In the genomic region with DNA sequence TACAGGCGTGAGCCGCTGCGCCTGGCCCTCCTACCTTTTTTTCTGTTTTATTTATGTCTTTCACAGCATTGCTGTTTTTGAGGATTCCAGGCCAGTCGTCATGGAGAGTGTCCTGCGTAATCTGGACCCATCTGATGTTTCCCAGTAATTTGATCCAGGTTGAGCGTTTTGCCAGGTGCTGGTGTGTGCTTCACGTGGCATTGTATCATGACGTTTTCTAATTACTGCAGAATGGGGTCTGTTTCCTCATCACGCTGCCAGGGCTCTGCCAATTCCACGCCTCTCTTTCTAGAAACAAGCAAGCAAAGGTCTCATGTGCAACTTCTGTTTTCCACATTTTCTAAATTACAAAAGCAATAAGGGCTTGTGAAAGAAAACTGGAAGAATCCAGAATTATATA, we compare ENCODE assay signal across 12 cellular contexts. TPM values are rescaled to one million over a fixed set of nuclear protein-coding genes. Genes with fewer than 3 reads are reported as not detected.
DNase-seq lines count a peak whose midpoint lies in the region; ATAC-seq and TF ChIP-seq lines count a peak whose summit lies in the region.
"Had no signal": no experiment of that assay in that cellular context is flagged by ENCODE, and none has a peak within 500 bp of the region (broad histone marks: within the 10 kb centered on the region; RNA-seq: fewer than 3 reads in every experiment).

No MANE protein-coding gene starts in this region.

- CTCF ChIA-PET in activated CD4-positive, alpha-beta memory T cell treated with anti-CD3 and anti-CD28 coated beads for 36 hours (lab: Charles Lee), result no interaction called here

- no peaks in the 10 kb centered on the region for H3K36me3 ChIP-seq in mucosa of descending colon (ENCODE audit: low read depth)

- no peak overlapping the region for H3K4me3 Mint-ChIP-seq in activated CD4-positive, alpha-beta memory T cell treated with anti-CD3 and anti-CD28 coated beads for 36 hours
- H3K4me3 Mint-ChIP-seq: IgD-negative memory B cell had no signal

- intact Hi-C loops in mucosa of descending colon (cut with DNase I, micrococcal nuclease), result no loop called here
- intact Hi-C loops in activated CD4-positive, alpha-beta memory T cell treated with anti-CD3 and anti-CD28 coated beads for 36 hours (cut with micrococcal nuclease), result no loop called here

- POLR2A ChIA-PET in activated CD4-positive, alpha-beta memory T cell treated with anti-CD3 and anti-CD28 coated beads for 36 hours (lab: Charles Lee), result no interaction called here

- DNase-seq in Daoy (ENCODE audit: low read depth), result peak; percentile 52
- DNase-seq in NCI-H1436 treated with DMSO at 0.1 percent for 48 hours (lab: John Stamatoyannopoulos, UW), result peak; percentile 32
- DNase-seq in SK-N-DZ (ENCODE audit: low spot score), result peak; percentile 59
- DNase-seq in mucosa of descending colon, result no peak
- no peak for DNase-seq in HUDEP-2 (lab: John Stamatoyannopoulos, UW; ENCODE audit: unreplicated experiment in 76 of 76)
- DNase-seq in activated CD4-positive, alpha-beta memory T cell treated with anti-CD3 and anti-CD28 coated beads for 36 hours, result no peak
- no peak for DNase-seq in middle frontal gyrus (ENCODE audit: extremely low spot score, low spot score)
- DNase-seq: Caco-2 had no signal

- TF ChIP-seq CTCF in mucosa of descending colon (IDR thresholded peaks at IDR 0.05), result no peak

- peaks cover 16% of the 10 kb centered on the region for H3K4me1 Mint-ChIP-seq in activated CD4-positive, alpha-beta memory T cell treated with anti-CD3 and anti-CD28 coated beads for 36 hours (ENCODE audit: low read depth)
- H3K4me1 Mint-ChIP-seq: IgD-negative memory B cell had no signal

- H3K9me3 ChIP-seq in mucosa of descending colon, result no peaks in the 10 kb centered on the region
- H3K9me3 ChIP-seq: Caco-2 had no signal

- H3K27me3 Mint-ChIP-seq in activated CD4-positive, alpha-beta memory T cell treated with anti-CD3 and anti-CD28 coated beads for 36 hours, result peaks cover 16% of the 10 kb centered on the region

- H3K27ac Mint-ChIP-seq in activated CD4-positive, alpha-beta memory T cell treated with anti-CD3 and anti-CD28 coated beads for 36 hours, result no peak overlapping the region
- H3K27ac Mint-ChIP-seq: IgD-negative memory B cell had no signal

- no peaks in the 10 kb centered on the region for H3K4me1 ChIP-seq in mucosa of descending colon (ENCODE audit: low read depth)

- ATAC-seq in mucosa of descending colon (peak; percentile 33), HG02885 (IDR thresholded peaks at IDR 0.05; ENCODE audit: poor library complexity, unreplicated experiment) (no peak)

- H3K9me3 Mint-ChIP-seq in activated CD4-positive, alpha-beta memory T cell treated with anti-CD3 and anti-CD28 coated beads for 36 hours, result no peaks in the 10 kb centered on the region
- H3K9me3 Mint-ChIP-seq: IgD-negative memory B cell had no signal

- no peaks in the 10 kb centered on the region for H3K36me3 Mint-ChIP-seq in activated CD4-positive, alpha-beta memory T cell treated with anti-CD3 and anti-CD28 coated beads for 36 hours
- H3K36me3 Mint-ChIP-seq: IgD-negative memory B cell had no signal

- H3K4me3 ChIP-seq in mucosa of descending colon, result no peak overlapping the region

RNA-seq across cellular contexts. Expression of gene BHLHA9, which starts 28.3 kb away (rescaled TPM):
- not detected in 2 replicates for total RNA-seq in Daoy (2014; rRNA removed; shearing (Covaris generic))
- polyA plus RNA-seq in SK-N-DZ (2014; cell fraction: cytosol; rRNA removed), result not detected in 2 replicates
- polyA plus RNA-seq in SK-N-DZ (2014; cell fraction: nucleus; rRNA removed), result not detected in 2 replicates
- total RNA-seq in mucosa of descending colon, result not detected
- not detected for total RNA-seq in activated CD4-positive, alpha-beta memory T cell treated with anti-CD3 and anti-CD28 coated beads for 36 hours
- total RNA-seq: Caco-2, OCI-LY7 had no signal
- polyA plus RNA-seq: IgD-negative memory B cell, neural cell had no signal

RNA-seq across cellular contexts. Expression of gene TRARG1, which starts 37.6 kb away (rescaled TPM):
- total RNA-seq in Daoy (2014; rRNA removed; shearing (Covaris generic)), result not detected in 2 replicates
- not detected in 2 replicates for polyA plus RNA-seq in SK-N-DZ (2014; cell fraction: cytosol; rRNA removed)
- not detected in 2 replicates for polyA plus RNA-seq in SK-N-DZ (2014; cell fraction: nucleus; rRNA removed)
- total RNA-seq in mucosa of descending colon, result under 1 TPM in 2 of 3 donors, not detected in 1; 0.41 to 0.66 TPM
- total RNA-seq in activated CD4-positive, alpha-beta memory T cell treated with anti-CD3 and anti-CD28 coated beads for 36 hours, result not detected
- total RNA-seq: Caco-2, OCI-LY7 had no signal
- polyA plus RNA-seq: IgD-negative memory B cell, neural cell had no signal

Comparison
In these comparisons a context has a peak if more than half of its experiments do, and no peak if none do; other contexts are left out.
1. DNase-seq: peak in Daoy (single experiment), NCI-H1436 treated with DMSO at 0.1 percent for 48 hours (single experiment) and SK-N-DZ (single experiment); none in mucosa of descending colon (0 of 3), HUDEP-2 (0 of 76), activated CD4-positive, alpha-beta memory T cell treated with anti-CD3 and anti-CD28 coated beads for 36 hours (single experiment) and middle frontal gyrus (single experiment).